In the genomic region with DNA sequence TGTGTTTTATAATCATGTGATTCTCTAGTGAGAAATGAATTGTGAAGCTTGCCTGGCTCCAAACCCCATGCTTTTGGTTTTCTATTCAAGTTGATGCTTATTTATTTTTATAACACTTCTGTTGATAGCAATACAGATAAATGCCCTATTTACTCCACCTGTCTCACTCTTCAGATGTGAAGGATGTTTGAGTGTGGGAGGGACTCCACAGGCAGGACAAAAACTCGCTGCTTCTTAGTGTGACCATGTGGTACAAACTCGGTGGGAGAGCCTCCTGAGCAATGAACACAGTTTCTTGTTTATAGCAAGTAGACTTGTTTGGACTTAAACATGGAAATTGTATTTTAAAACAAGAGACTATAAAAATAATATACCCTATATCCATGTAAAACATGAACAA, we compare ENCODE assay signal across 17 cellular contexts.
DNase-seq lines count a peak whose midpoint lies in the region; ATAC-seq and TF ChIP-seq lines count a peak whose summit lies in the region.
"Had no signal": no experiment of that assay in that cellular context is flagged by ENCODE, and none has a peak within 500 bp of the region (broad histone marks: within the 10 kb centered on the region; RNA-seq: fewer than 3 reads in every experiment).

No MANE protein-coding gene starts in this region.

- ATAC-seq in GM19395 (IDR thresholded peaks at IDR 0.05; ENCODE audit: unreplicated experiment) = no peak
- ATAC-seq in gastrocnemius medialis = no peak
- ATAC-seq: T-helper 17 cell had no signal

- in situ Hi-C loops in SK-MEL-5 (cut with HindIII; ENCODE audit: low pct_unique_long_range_greater_than_20kb, low sequenced_read_pairs) = loop anchor here (25.0 kb wide), 1 partner anchor 524 kb away; no protein-coding TSS in a partner anchor
- in situ Hi-C loops in gastrocnemius medialis (cut with MboI; ENCODE audit: low sequenced_read_pairs in 4 of 4) = loop anchor here (25.0 kb wide), 3 partner anchors 901 to 1024 kb away; no protein-coding TSS in a partner anchor

- intact Hi-C loops in gastrocnemius medialis (cut with DNase I; ENCODE audit: low total_unique reads) = loop anchor here (5.0 to 10.0 kb wide), 2 partner anchors 217 to 929 kb away; a partner anchor contains a TSS

- H3K4me1 ChIP-seq in gastrocnemius medialis = no peaks in the 10 kb centered on the region

- no peak for TF ChIP-seq CTCF in gastrocnemius medialis (IDR thresholded peaks at IDR 0.05 in 4 of 5, conservative IDR thresholded peaks at IDR 0.05 in 1 of 5)

- no peak overlapping the region for H3K4me3 ChIP-seq in gastrocnemius medialis
- H3K4me3 ChIP-seq: MG63, PC-9 had no signal

- H3K27me3 ChIP-seq in gastrocnemius medialis = no peaks in the 10 kb centered on the region
- H3K27me3 ChIP-seq: MG63 had no signal

- TF ChIP-seq POLR2A in gastrocnemius medialis (IDR thresholded peaks at IDR 0.05) = no peak

- DNase-seq in NCI-H748 (lab: John Stamatoyannopoulos, UW; ENCODE audit: unreplicated experiment) (peak; percentile 61), NCI-H748 treated with DMSO at 0.1 percent for 48 hours (lab: John Stamatoyannopoulos, UW) (no peak), NCI-H2029 treated with DMSO at 0.1 percent for 48 hours (lab: John Stamatoyannopoulos, UW) (peak; percentile 53), SK-MEL-5 (ENCODE audit: low read depth, low spot score) (peak; percentile 23), NCI-H2171 treated with DMSO at 0.1 percent for 48 hours (lab: John Stamatoyannopoulos, UW) (no peak), gastrocnemius medialis (no peak)
- DNase-seq: ACHN; Calu3; CD4-positive, CD25-positive, alpha-beta regulatory T cell; MG63; NCI-H1436; NCI-H2107; PC-9; SK-N-SH; T-helper 17 cell had no signal

- H3K36me3 ChIP-seq in gastrocnemius medialis = no peaks in the 10 kb centered on the region
- H3K36me3 ChIP-seq: MG63 had no signal

- H3K9me3 ChIP-seq in gastrocnemius medialis = no peaks in the 10 kb centered on the region
- H3K9me3 ChIP-seq: MG63, SK-N-SH had no signal

- no peak overlapping the region for H3K27ac ChIP-seq in gastrocnemius medialis
- H3K27ac ChIP-seq: KMS-11, PC-9 had no signal

Comparison
In these comparisons a context has a peak if more than half of its experiments do, and no peak if none do; other contexts are left out.
1. DNase-seq: peak in NCI-H748 (single experiment), NCI-H2029 treated with DMSO at 0.1 percent for 48 hours (single experiment) and SK-MEL-5 (single experiment); none in NCI-H748 treated with DMSO at 0.1 percent for 48 hours (single experiment), NCI-H2171 treated with DMSO at 0.1 percent for 48 hours (single experiment) and gastrocnemius medialis (0 of 2).